Comparison of ENCODE assay signal across 14 cellular contexts in the genomic region with DNA sequence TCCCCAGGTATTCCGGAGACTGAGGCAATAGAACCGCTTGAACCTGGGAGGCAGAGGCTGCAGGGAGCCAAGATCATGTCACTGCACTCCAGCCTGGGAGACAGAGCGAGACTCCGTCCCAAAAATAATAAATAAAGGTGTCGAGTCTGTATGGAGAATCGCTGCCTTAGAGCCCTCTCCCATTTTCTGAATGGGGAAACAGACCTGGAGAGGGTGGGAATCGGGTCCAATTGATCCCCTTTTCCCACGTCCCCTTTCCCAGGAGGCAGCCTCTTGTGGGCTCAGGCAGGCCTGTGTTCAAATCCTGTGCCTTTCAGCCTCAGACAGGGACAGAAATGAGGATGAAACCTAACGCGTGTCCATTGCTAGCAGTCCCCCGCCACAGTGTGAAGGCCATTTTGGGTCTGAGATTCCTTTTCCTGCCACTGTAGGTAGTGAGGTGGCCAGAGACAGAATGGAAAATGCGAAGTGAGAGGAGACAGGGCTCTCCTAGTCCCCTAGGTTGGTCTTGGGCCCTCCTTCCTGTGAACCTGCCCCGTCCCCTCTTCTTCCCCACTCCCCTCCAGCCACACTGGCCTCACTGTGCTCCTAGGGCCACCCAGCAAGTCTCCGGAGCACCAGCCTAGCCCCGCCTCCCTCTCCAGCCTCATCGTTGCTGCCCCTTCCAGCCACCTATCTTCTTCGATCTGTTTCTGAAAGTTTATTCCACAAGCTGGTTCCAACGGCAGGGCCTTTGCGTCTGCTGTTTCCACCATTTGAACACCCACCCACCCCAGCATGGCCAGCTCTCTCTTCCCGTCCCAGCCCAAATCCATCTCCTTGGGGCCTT. TPM values are rescaled to one million over a fixed set of nuclear protein-coding genes. Genes with fewer than 3 reads are reported as not detected.
DNase-seq lines count a peak whose midpoint lies in the region; ATAC-seq and TF ChIP-seq lines count a peak whose summit lies in the region.
"Had no signal": no experiment of that assay in that cellular context is flagged by ENCODE, and none has a peak within 500 bp of the region (broad histone marks: within the 10 kb centered on the region; RNA-seq: fewer than 3 reads in every experiment).

No MANE protein-coding gene starts in this region.

- H3K9me3 Mint-ChIP-seq in activated naive CD8-positive, alpha-beta T cell treated with anti-CD3 and anti-CD28 coated beads, Interleukin-2, amount 50 U/mL, for 24 hours: no peaks in the 10 kb centered on the region
- H3K9me3 Mint-ChIP-seq in naive B cell: peaks cover 0 to 6% (median 0%) of the 10 kb centered on the region in 7 donors

- H3K36me3 ChIP-seq in left ventricle myocardium inferior (peaks cover 16% of the 10 kb centered on the region), uterus (no peaks in the 10 kb centered on the region)

- TF ChIP-seq POLR2A in uterus (IDR thresholded peaks at IDR 0.05): no peak

- H3K27me3 Mint-ChIP-seq in activated naive CD8-positive, alpha-beta T cell treated with anti-CD3 and anti-CD28 coated beads, Interleukin-2, amount 50 U/mL, for 24 hours: peaks cover 8% of the 10 kb centered on the region
- no peaks in the 10 kb centered on the region for H3K27me3 Mint-ChIP-seq in naive B cell

- peaks cover 38% of the 10 kb centered on the region for H3K4me1 Mint-ChIP-seq in activated naive CD8-positive, alpha-beta T cell treated with anti-CD3 and anti-CD28 coated beads, Interleukin-2, amount 50 U/mL, for 24 hours
- H3K4me1 Mint-ChIP-seq in naive B cell: peaks cover 39 to 55% (median 53%) of the 10 kb centered on the region in 3 donors

- TF ChIP-seq CTCF in left ventricle myocardium inferior (IDR thresholded peaks at IDR 0.05; ENCODE audit: borderline replicate concordance): no peak
- no peak for TF ChIP-seq CTCF in uterus (IDR thresholded peaks at IDR 0.05)

- H3K27ac Mint-ChIP-seq in activated naive CD8-positive, alpha-beta T cell treated with anti-CD3 and anti-CD28 coated beads, Interleukin-2, amount 50 U/mL, for 24 hours: peak overlapping the region; percentile 49
- peak overlapping the region in 5 of 6 donors; percentile 74 to 100 (median 90) for H3K27ac Mint-ChIP-seq in naive B cell

- H3K4me1 ChIP-seq in left ventricle myocardium inferior (peaks cover 54% of the 10 kb centered on the region), uterus (peaks cover 12 to 19% of the 10 kb centered on the region in 2 donors)

- ATAC-seq in left ventricle myocardium superior (no peak), naive B cell (ENCODE audit: low read depth in 2 of 2) (no peak), GM21447 (IDR thresholded peaks at IDR 0.05; ENCODE audit: unreplicated experiment) (no peak)
- ATAC-seq in activated naive CD8-positive, alpha-beta T cell treated with anti-CD3 and anti-CD28 coated beads, Interleukin-2, amount 50 U/mL, for 24 hours: no peak

- intact Hi-C loops in left ventricle myocardium inferior (cut with micrococcal nuclease): no loop called here
- intact Hi-C loops in left ventricle myocardium superior (cut with micrococcal nuclease): no loop called here
- intact Hi-C loops in uterus (cut with DNase I; ENCODE audit: low total_unique reads): no loop called here

- H3K36me3 Mint-ChIP-seq in activated naive CD8-positive, alpha-beta T cell treated with anti-CD3 and anti-CD28 coated beads, Interleukin-2, amount 50 U/mL, for 24 hours (ENCODE audit: low read depth): peaks cover 11% of the 10 kb centered on the region
- no peaks in the 10 kb centered on the region for H3K36me3 Mint-ChIP-seq in naive B cell

- no peak overlapping the region for H3K4me3 Mint-ChIP-seq in activated naive CD8-positive, alpha-beta T cell treated with anti-CD3 and anti-CD28 coated beads, Interleukin-2, amount 50 U/mL, for 24 hours
- H3K4me3 Mint-ChIP-seq in naive B cell: peak overlapping the region in 4 of 8 donors; percentile 8 to 78 (median 46)
- H3K4me3 Mint-ChIP-seq: CD14-positive monocyte had no signal

- H3K9me3 ChIP-seq in left ventricle myocardium inferior (replicated peaks) (no peaks in the 10 kb centered on the region), uterus (no peaks in the 10 kb centered on the region)

- no peaks in the 10 kb centered on the region for H3K27me3 ChIP-seq in left ventricle myocardium inferior (ENCODE audit: low read depth)
- no peaks in the 10 kb centered on the region for H3K27me3 ChIP-seq in uterus

- H3K4me3 ChIP-seq in left ventricle myocardium inferior (no peak overlapping the region), uterus (no peak overlapping the region)

- peak overlapping the region; percentile 46 for H3K27ac ChIP-seq in left ventricle myocardium inferior (replicated peaks)
- H3K27ac ChIP-seq in uterus: peak overlapping the region; percentile 24 to 97

- no peak for DNase-seq in left ventricle myocardium inferior
- no peak for DNase-seq in left ventricle myocardium superior
- no peak for DNase-seq in activated naive CD8-positive, alpha-beta T cell treated with anti-CD3 and anti-CD28 coated beads, Interleukin-2, amount 50 U/mL, for 24 hours
- DNase-seq in naive B cell: no peak
- DNase-seq in uterus: no peak
- no peak for DNase-seq in SHP77 (lab: John Stamatoyannopoulos, UW)
- DNase-seq in NCI-H1694 (lab: John Stamatoyannopoulos, UW): no peak
- DNase-seq: caudate nucleus, kidney glomerular epithelial cell, NCI-H1048, NCI-H69, occipital lobe had no signal

RNA-seq across cellular contexts. Expression of a gene that starts 2.7 kb away (rescaled TPM):
- total RNA-seq in left ventricle myocardium inferior (35.2 TPM), left ventricle myocardium superior (39.4 TPM), uterus (10 to 100 TPM; 25.9 to 73.3 (median 39.2) TPM)
- 100 to 1,000 TPM in 1 of 6 donors, 10 to 100 TPM in 5; 61.2 to 106 (median 81.3) TPM for polyA plus RNA-seq in naive B cell (ENCODE audit: low read depth in 6 of 6)

RNA-seq across cellular contexts. Expression of a gene that starts 23.0 kb away (rescaled TPM):
- total RNA-seq in left ventricle myocardium inferior (0.38 TPM), left ventricle myocardium superior (0.55 TPM), uterus (under 1 TPM in 1 of 4 donors, not detected in 3; 0.79 TPM)
- polyA plus RNA-seq in naive B cell (ENCODE audit: low read depth in 6 of 6): 1 to 10 TPM in 1 of 6 donors, under 1 TPM in 2, not detected in 3; 0.38 to 1.6 (median 0.77) TPM

RNA-seq across cellular contexts. Expression of a gene that starts 31.8 kb away (rescaled TPM):
- total RNA-seq in left ventricle myocardium inferior (298 TPM), left ventricle myocardium superior (283 TPM), uterus (100 to 1,000 TPM in 1 of 4 donors, 10 to 100 TPM in 3; 34.0 to 225 (median 51.7) TPM)
- polyA plus RNA-seq in naive B cell (ENCODE audit: low read depth in 6 of 6): 100 to 1,000 TPM in 2 of 6 donors, 10 to 100 TPM in 4; 72.0 to 142 (median 83.8) TPM
